In the genomic region with DNA sequence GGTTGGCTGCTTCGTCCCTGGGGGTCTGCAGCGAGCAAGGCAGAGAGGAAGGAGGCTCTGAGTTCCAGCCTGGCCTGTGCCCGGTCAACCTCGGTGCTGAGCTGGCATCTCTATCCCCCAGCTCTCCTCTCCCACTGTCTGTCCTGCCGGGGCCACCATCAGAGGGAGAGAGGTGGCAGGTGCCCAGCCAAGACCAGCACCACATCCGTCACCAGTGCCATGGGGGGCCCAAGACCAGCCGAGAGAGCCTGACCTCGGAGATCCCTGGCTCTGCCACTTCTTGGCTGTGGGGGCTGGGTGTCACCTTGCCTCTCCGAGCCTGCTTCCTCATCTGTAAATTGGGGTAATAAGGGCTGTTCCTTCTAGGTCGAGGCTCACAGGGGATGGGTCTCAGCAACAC, we compare ENCODE assay signal across 11 cellular contexts. TPM values are rescaled to one million over a fixed set of nuclear protein-coding genes. Genes with fewer than 3 reads are reported as not detected.
DNase-seq lines count a peak whose midpoint lies in the region; ATAC-seq and TF ChIP-seq lines count a peak whose summit lies in the region.
"Had no signal": no experiment of that assay in that cellular context is flagged by ENCODE, and none has a peak within 500 bp of the region (broad histone marks: within the 10 kb centered on the region; RNA-seq: fewer than 3 reads in every experiment).

No MANE protein-coding gene starts in this region.

- H3K4me3 ChIP-seq in H7 (ENCODE audit: insufficient read depth, low read depth, low read length) (no peak overlapping the region), coronary artery (no peak overlapping the region), rectal smooth muscle tissue (ENCODE audit: low read length) (peak overlapping the region; percentile 27)

- H3K9ac ChIP-seq in rectal smooth muscle tissue (ENCODE audit: low read length) = no peak overlapping the region

- TF ChIP-seq CTCF in coronary artery (IDR thresholded peaks at IDR 0.05) = no peak

- ATAC-seq in HG03280 (IDR thresholded peaks at IDR 0.05; ENCODE audit: unreplicated experiment) = no peak

- H3K27me3 ChIP-seq in H7 (ENCODE audit: control insufficient read depth, insufficient read depth, low read length) = no peaks in the 10 kb centered on the region
- H3K27me3 ChIP-seq in rectal smooth muscle tissue (ENCODE audit: control insufficient read depth, insufficient read depth, low read length) = no peaks in the 10 kb centered on the region

- H3K27ac ChIP-seq in coronary artery = peak overlapping the region; percentile 80 to 92
- H3K27ac ChIP-seq in rectal smooth muscle tissue (ENCODE audit: low read depth, low read length) = peak overlapping the region; percentile 61

- H3K4me1 ChIP-seq in rectal smooth muscle tissue (ENCODE audit: control insufficient read depth, insufficient read depth, low read length) = peaks cover 4% of the 10 kb centered on the region

- H3K36me3 ChIP-seq in H7 (replicated peaks; ENCODE audit: control insufficient read depth, insufficient read depth, low read length) = no peaks in the 10 kb centered on the region
- no peaks in the 10 kb centered on the region for H3K36me3 ChIP-seq in rectal smooth muscle tissue (ENCODE audit: control insufficient read depth, insufficient read depth, low read length)

- peak; percentile 63 for DNase-seq in H7
- DNase-seq in NOMO-1 (lab: John Stamatoyannopoulos, UW; ENCODE audit: unreplicated experiment in 2 of 2) = peak; percentile 66 to 76
- DNase-seq in coronary artery (ENCODE audit: low spot score) = no peak
- DNase-seq in activated gamma-delta T cell (lab: John Stamatoyannopoulos, UW) = no peak
- no peak for DNase-seq in ureter (ENCODE audit: low spot score)
- DNase-seq: HCEC 1CT; mammary epithelial cell; NCI-H2029; stimulated activated CD4-positive, alpha-beta T cell treated with anti-CD3 and anti-CD28 coated beads, Interleukin-12 subunit alpha, Interleukin-12 subunit beta, amount 100 ng/mL, for 4 hours had no signal

RNA-seq across cellular contexts. Expression of a gene that starts 0.6 kb away (rescaled TPM):
- 0.10 and 0.33 TPM in 2 replicates for total RNA-seq in H7 (2014; rRNA removed; shearing (Covaris generic))
- total RNA-seq in ureter = 44.3 TPM
- total RNA-seq: mammary epithelial cell had no signal

RNA-seq across cellular contexts. Expression of a gene that starts 24.0 kb away (rescaled TPM):
- 6.0 and 6.7 TPM in 2 replicates for total RNA-seq in H7 (2014; rRNA removed; shearing (Covaris generic))
- 7.8 TPM for total RNA-seq in ureter

RNA-seq across cellular contexts. Expression of a gene that starts 47.4 kb away (rescaled TPM):
- total RNA-seq in H7 (2014; rRNA removed; shearing (Covaris generic)) = 5.7 and 5.8 TPM in 2 replicates
- 36.3 TPM for total RNA-seq in ureter

Comparison
In these comparisons a context has a peak if more than half of its experiments do, and no peak if none do; other contexts are left out.
1. DNase-seq: peak in H7 (single experiment) and NOMO-1 (2 of 2); none in coronary artery (single experiment), activated gamma-delta T cell (single experiment) and ureter (single experiment).
2. RNA of a gene that starts 0.6 kb away (total RNA-seq): 44.3 TPM in ureter (single experiment); 0.10 to 0.33 TPM in H7; every median in the first group is over 10 times any median in the second.